8 cellular contexts compared by ENCODE assay signal in genomic region chr19:48588670-48589399, GRCh38. TPM values are rescaled to one million over a fixed set of nuclear protein-coding genes. Genes with fewer than 3 reads are reported as not detected.
A peak's percentile ranks its signal among the peaks of the same experiment; 100 is the strongest.
DNase-seq lines count a peak whose midpoint lies in the region; ATAC-seq lines count a peak whose summit lies in the region.

No MANE protein-coding gene starts in this region.

- H3K4me3 ChIP-seq in MG63, result peak overlapping the region; percentile 34

- no peaks in the 10 kb centered on the region for H3K9me3 ChIP-seq in MG63

- no peak overlapping the region for H3K27ac ChIP-seq in substantia nigra (ENCODE audit: low read depth, low read length, poor library complexity, severe bottlenecking)

- ATAC-seq in GM18517 (IDR thresholded peaks at IDR 0.05; ENCODE audit: unreplicated experiment), result no peak

- H3K27me3 ChIP-seq in MG63, result no peaks in the 10 kb centered on the region

- H3K36me3 ChIP-seq in MG63, result no peaks in the 10 kb centered on the region

- DNase-seq in ELF-1 (ENCODE audit: low read depth, low spot score), result peak; percentile 93
- peak; percentile 92 for DNase-seq in MG63
- peak; percentile 86 for DNase-seq in SK-MEL-5 (ENCODE audit: low read depth, low spot score)
- DNase-seq in activated naive CD4-positive, alpha-beta T cell treated with Interleukin-2 at 50 U/mL for 16 hours, result peak; percentile 86
- DNase-seq in globus pallidus (ENCODE audit: low spot score), result peak; percentile 68
- DNase-seq in occipital lobe (lab: John Stamatoyannopoulos, UW), result peak; percentile 77
- peak in 48 of 49 donors; percentile 8 to 96 (median 76) for DNase-seq in substantia nigra (lab: John Stamatoyannopoulos, UW)

- in situ Hi-C loops in SK-MEL-5 (cut with HindIII; ENCODE audit: low pct_unique_long_range_greater_than_20kb, low sequenced_read_pairs), result no loop called here

RNA-seq across cellular contexts. Expression of gene SPACA4, which starts 17.7 kb away (rescaled TPM):
- total RNA-seq in MG63 (2014; rRNA removed; shearing (Covaris generic); ENCODE audit: low replicate concordance), result not detected in 2 replicates
- not detected in 2 replicates for total RNA-seq in SK-MEL-5 (2014; rRNA removed; shearing (Covaris generic))
- polyA plus RNA-seq in SK-MEL-5 (2015; cell fraction: cytosol; rRNA removed), result not detected in 2 replicates
- not detected in 2 replicates for polyA plus RNA-seq in SK-MEL-5 (2015; cell fraction: nucleus; rRNA removed)
- not detected for total RNA-seq in occipital lobe

RNA-seq across cellular contexts. Expression of gene FAM83E, which starts 26.0 kb away (rescaled TPM):
- total RNA-seq in MG63 (2014; rRNA removed; shearing (Covaris generic); ENCODE audit: low replicate concordance), result not detected in 2 replicates
- total RNA-seq in SK-MEL-5 (2014; rRNA removed; shearing (Covaris generic)), result 0.34 TPM in 1 of 2 replicates, not detected in the other
- polyA plus RNA-seq in SK-MEL-5 (2015; cell fraction: cytosol; rRNA removed), result not detected in 2 replicates
- polyA plus RNA-seq in SK-MEL-5 (2015; cell fraction: nucleus; rRNA removed), result 0.45 TPM in 1 of 2 replicates, not detected in the other
- 0.47 TPM for total RNA-seq in occipital lobe

RNA-seq across cellular contexts. Expression of gene RPL18, which starts 30.1 kb away (rescaled TPM):
- 3,057 and 3,727 TPM in 2 replicates for total RNA-seq in MG63 (2014; rRNA removed; shearing (Covaris generic); ENCODE audit: low replicate concordance)
- 1,626 and 1,782 TPM in 2 replicates for total RNA-seq in SK-MEL-5 (2014; rRNA removed; shearing (Covaris generic))
- 1,847 and 2,513 TPM in 2 replicates for polyA plus RNA-seq in SK-MEL-5 (2015; cell fraction: cytosol; rRNA removed)
- polyA plus RNA-seq in SK-MEL-5 (2015; cell fraction: nucleus; rRNA removed), result 360 and 403 TPM in 2 replicates
- 1,447 TPM for total RNA-seq in occipital lobe

RNA-seq across cellular contexts. Expression of gene SPHK2, which starts 30.5 kb away (rescaled TPM):
- 6.7 and 8.6 TPM in 2 replicates for total RNA-seq in MG63 (2014; rRNA removed; shearing (Covaris generic); ENCODE audit: low replicate concordance)
- total RNA-seq in SK-MEL-5 (2014; rRNA removed; shearing (Covaris generic)), result 4.8 and 7.3 TPM in 2 replicates
- 25.4 and 28.3 TPM in 2 replicates for polyA plus RNA-seq in SK-MEL-5 (2015; cell fraction: cytosol; rRNA removed)
- 32.7 and 68.0 TPM in 2 replicates for polyA plus RNA-seq in SK-MEL-5 (2015; cell fraction: nucleus; rRNA removed)
- 7.2 TPM for total RNA-seq in occipital lobe

RNA-seq across cellular contexts. Expression of gene SULT2B1, which starts 36.9 kb away (rescaled TPM):
- 0.49 TPM in 1 of 2 replicates, not detected in the other for total RNA-seq in MG63 (2014; rRNA removed; shearing (Covaris generic); ENCODE audit: low replicate concordance)
- 0.27 and 0.34 TPM in 2 replicates for total RNA-seq in SK-MEL-5 (2014; rRNA removed; shearing (Covaris generic))
- polyA plus RNA-seq in SK-MEL-5 (2015; cell fraction: cytosol; rRNA removed), result 0.08 TPM in 1 of 2 replicates, not detected in the other
- polyA plus RNA-seq in SK-MEL-5 (2015; cell fraction: nucleus; rRNA removed), result not detected in 2 replicates
- total RNA-seq in occipital lobe, result not detected
